In genomic region chr16:70685061-70685937, GRCh38 we compare ENCODE assay signal across 9 cellular contexts. TPM values are rescaled to one million over a fixed set of nuclear protein-coding genes. Genes with fewer than 3 reads are reported as not detected.
DNase-seq lines count a peak whose midpoint lies in the region; ATAC-seq and FAIRE-seq lines count a peak whose summit lies in the region.
"Had no signal": no experiment of that assay in that cellular context is flagged by ENCODE, and none has a peak within 500 bp of the region (broad histone marks: within the 10 kb centered on the region; RNA-seq: fewer than 3 reads in every experiment).

No MANE protein-coding gene starts in this region.

- peak overlapping the region; percentile 49 for H3K4me3 Mint-ChIP-seq in activated CD8-positive, alpha-beta T cell treated with anti-CD3 and anti-CD28 coated beads, Interleukin-2, amount 10 ng/mL, durations not matched to agents 7 days and 5 days

- DNase-seq in NCI-H146 (lab: John Stamatoyannopoulos, UW) (peak; percentile 52), NCI-H146 treated with DMSO at 0.1 percent for 48 hours (lab: John Stamatoyannopoulos, UW; ENCODE audit: unreplicated experiment) (no peak), hepatic stellate cell (ENCODE audit: low spot score) (peak; percentile 63), small intestine (no peak), SK-N-DZ (ENCODE audit: low spot score) (no peak), DMS153 treated with DMSO at 0.1 percent for 48 hours (lab: John Stamatoyannopoulos, UW; ENCODE audit: unreplicated experiment) (no peak)
- DNase-seq in activated CD8-positive, alpha-beta T cell treated with anti-CD3 and anti-CD28 coated beads, Interleukin-2, amount 10 ng/mL, durations not matched to agents 7 days and 5 days: no peak

- peaks cover 18% of the 10 kb centered on the region for H3K4me1 Mint-ChIP-seq in activated CD8-positive, alpha-beta T cell treated with anti-CD3 and anti-CD28 coated beads, Interleukin-2, amount 10 ng/mL, durations not matched to agents 7 days and 5 days (ENCODE audit: low read depth)

- POLR2A ChIA-PET in activated CD8-positive, alpha-beta T cell treated with anti-CD3 and anti-CD28 coated beads, Interleukin-2, amount 10 ng/mL, durations not matched to agents 7 days and 5 days (lab: Charles Lee): no interaction called here

- no peak for FAIRE-seq in small intestine (lab: Jason Lieb, UNC)

- peaks cover 0 to 3% of the 10 kb centered on the region in 2 donors for H3K4me1 ChIP-seq in small intestine (ENCODE audit: control insufficient read depth in 2 of 2, insufficient read depth in 1 of 2, low read depth in 1 of 2, low read length in 1 of 2)

- CTCF ChIA-PET in activated CD8-positive, alpha-beta T cell treated with anti-CD3 and anti-CD28 coated beads, Interleukin-2, amount 10 ng/mL, durations not matched to agents 7 days and 5 days (lab: Charles Lee): no interaction called here

- no peaks in the 10 kb centered on the region for H3K36me3 Mint-ChIP-seq in activated CD8-positive, alpha-beta T cell treated with anti-CD3 and anti-CD28 coated beads, Interleukin-2, amount 10 ng/mL, durations not matched to agents 7 days and 5 days (ENCODE audit: low read depth)
- H3K36me3 Mint-ChIP-seq: CD4-positive, alpha-beta memory T cell had no signal

- H3K9me3 Mint-ChIP-seq in activated CD8-positive, alpha-beta T cell treated with anti-CD3 and anti-CD28 coated beads, Interleukin-2, amount 10 ng/mL, durations not matched to agents 7 days and 5 days (ENCODE audit: insufficient read depth): no peaks in the 10 kb centered on the region

- no peaks in the 10 kb centered on the region for H3K9me3 ChIP-seq in small intestine (ENCODE audit: control insufficient read depth, low read depth)

- peak overlapping the region in 1 of 2 donors; percentile 48 for H3K27ac ChIP-seq in small intestine (ENCODE audit: low read depth in 1 of 2, low read length in 1 of 2)

- peak; percentile 47 for ATAC-seq in activated CD8-positive, alpha-beta T cell treated with anti-CD3 and anti-CD28 coated beads, Interleukin-2, amount 10 ng/mL, durations not matched to agents 7 days and 5 days
- no peak for ATAC-seq in HG02981 (IDR thresholded peaks at IDR 0.05; ENCODE audit: unreplicated experiment)

- peak overlapping the region; percentile 50 to 63 for H3K4me3 ChIP-seq in small intestine (ENCODE audit: low read depth in 1 of 2, low read length in 2 of 2)

- peaks cover 9% of the 10 kb centered on the region for H3K27me3 Mint-ChIP-seq in activated CD8-positive, alpha-beta T cell treated with anti-CD3 and anti-CD28 coated beads, Interleukin-2, amount 10 ng/mL, durations not matched to agents 7 days and 5 days (ENCODE audit: low read depth)

- H3K27me3 ChIP-seq in small intestine (ENCODE audit: control insufficient read depth in 2 of 2, insufficient read depth in 2 of 2, low read length in 2 of 2): no peaks in the 10 kb centered on the region

- WGBS in small intestine, 3 donors: 3 to 8% (median 3%) methylated on average over 33 to 90 of the region's 90 CpGs

- H3K36me3 ChIP-seq in small intestine (ENCODE audit: control insufficient read depth in 2 of 2, insufficient read depth in 2 of 2, low read length in 2 of 2): no peaks in the 10 kb centered on the region

- no peak overlapping the region for H3K27ac Mint-ChIP-seq in activated CD8-positive, alpha-beta T cell treated with anti-CD3 and anti-CD28 coated beads, Interleukin-2, amount 10 ng/mL, durations not matched to agents 7 days and 5 days

RNA-seq across cellular contexts. Expression of gene MTSS2, which starts 0.6 kb away (rescaled TPM):
- 1 to 10 TPM; 5.7 to 6.0 TPM for total RNA-seq in activated CD8-positive, alpha-beta T cell treated with anti-CD3 and anti-CD28 coated beads, Interleukin-2, amount 10 ng/mL, durations not matched to agents 7 days and 5 days
- 10 to 100 TPM in 1 of 3 donors, 1 to 10 TPM in 2; 2.9 to 15.2 (median 7.3) TPM for polyA plus RNA-seq in small intestine
- polyA plus RNA-seq in SK-N-DZ (2014; cell fraction: cytosol; rRNA removed): 19.4 and 42.1 TPM in 2 replicates
- 45.1 and 55.5 TPM in 2 replicates for polyA plus RNA-seq in SK-N-DZ (2014; cell fraction: nucleus; rRNA removed)
- polyA plus RNA-seq: CD4-positive, alpha-beta memory T cell had no signal

RNA-seq across cellular contexts. Expression of gene IL34, which starts 38.9 kb away (rescaled TPM):
- total RNA-seq in activated CD8-positive, alpha-beta T cell treated with anti-CD3 and anti-CD28 coated beads, Interleukin-2, amount 10 ng/mL, durations not matched to agents 7 days and 5 days: under 1 TPM; 0.13 to 0.42 TPM
- 1 to 10 TPM in 2 of 3 donors, not detected in 1; 1.5 to 6.5 TPM for polyA plus RNA-seq in small intestine
- polyA plus RNA-seq in SK-N-DZ (2014; cell fraction: cytosol; rRNA removed): 1.2 TPM in 1 of 2 replicates, not detected in the other
- polyA plus RNA-seq in SK-N-DZ (2014; cell fraction: nucleus; rRNA removed): not detected in 2 replicates
- total RNA-seq: CD4-positive, alpha-beta memory T cell had no signal
- polyA plus RNA-seq: CD4-positive, alpha-beta memory T cell had no signal

Comparison
In these comparisons a context has a peak if more than half of its experiments do, and no peak if none do; other contexts are left out.
1. DNase-seq: peak in NCI-H146 (single experiment) and hepatic stellate cell (single experiment); none in NCI-H146 treated with DMSO at 0.1 percent for 48 hours (single experiment), activated CD8-positive, alpha-beta T cell treated with anti-CD3 and anti-CD28 coated beads, Interleukin-2, amount 10 ng/mL, durations not matched to agents 7 days and 5 days (single experiment), small intestine (single experiment), SK-N-DZ (single experiment) and DMS153 treated with DMSO at 0.1 percent for 48 hours (single experiment).